Comparison of ENCODE assay signal across 8 cellular contexts in the genomic region with DNA sequence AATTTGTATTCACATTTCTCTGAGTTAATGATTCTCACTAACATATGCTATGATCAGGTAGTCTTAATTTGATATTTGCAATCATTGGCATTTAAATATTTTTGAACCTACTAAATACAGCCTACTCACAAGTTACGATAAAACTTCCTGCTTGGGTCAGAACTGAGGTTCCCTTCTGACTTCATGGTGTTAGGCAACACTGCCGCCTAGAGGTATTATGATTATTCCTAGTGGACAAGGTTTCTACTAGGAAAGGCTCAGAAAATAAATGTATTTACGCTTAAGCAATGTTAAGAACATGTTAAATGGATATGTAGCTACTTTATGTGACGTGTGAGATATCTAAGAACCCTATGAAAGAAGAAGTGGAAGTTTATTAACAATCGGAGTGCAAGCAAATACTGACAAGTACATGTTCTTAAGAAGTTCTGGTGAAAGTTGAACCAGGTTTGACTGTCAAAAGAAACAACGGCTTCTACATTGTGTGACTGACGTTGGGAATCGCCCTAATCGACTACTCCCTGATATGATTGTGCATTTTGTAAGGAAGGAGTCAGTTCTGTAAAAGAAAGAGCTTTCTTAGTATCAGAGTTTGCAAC.
A peak's percentile ranks its signal among the peaks of the same experiment; 100 is the strongest.
DNase-seq lines count a peak whose midpoint lies in the region; ATAC-seq, FAIRE-seq and TF ChIP-seq lines count a peak whose summit lies in the region.

No MANE protein-coding gene starts in this region.

- CTCF ChIA-PET in activated B cell treated with CpG ODN at 0.5 μM for 24 hours (lab: Charles Lee), result interaction anchor here (0.7 to 1.0 kb wide), 2 partner anchors 13 to 156 kb away, joined by 3 read pairs; no protein-coding TSS in a partner anchor

- no peaks in the 10 kb centered on the region for H3K36me3 Mint-ChIP-seq in activated B cell treated with CpG ODN at 0.5 μM for 24 hours (ENCODE audit: low read depth)

- no peak overlapping the region for H3K27ac Mint-ChIP-seq in activated B cell treated with CpG ODN at 0.5 μM for 24 hours

- intact Hi-C loops in activated B cell treated with CpG ODN at 0.5 μM for 24 hours (cut with micrococcal nuclease) (no loop called here), kidney (cut with DNase I) (no loop called here), thyroid gland (cut with DNase I) (no loop called here)

- WGBS in thyroid gland, 2 donors, result 36 to 37% methylated on average over 9 of the region's 9 CpGs

- H3K9ac ChIP-seq in kidney (ENCODE audit: low read length in 2 of 2), result no peak overlapping the region

- H3K27me3 ChIP-seq in thyroid gland, result no peaks in the 10 kb centered on the region

- in situ Hi-C loops in Caki2 (cut with HindIII; ENCODE audit: low pct_unique_long_range_greater_than_20kb, low sequenced_read_pairs), result no loop called here

- H3K4me3 Mint-ChIP-seq in activated B cell treated with CpG ODN at 0.5 μM for 24 hours, result no peak overlapping the region

- no peaks in the 10 kb centered on the region for H3K27me3 Mint-ChIP-seq in activated B cell treated with CpG ODN at 0.5 μM for 24 hours

- DNase-seq in Caki2 (ENCODE audit: low read depth) (peak; percentile 16), H4 (ENCODE audit: low spot score) (peak; percentile 41), NCI-H2081 treated with DMSO at 0.1 percent for 48 hours (lab: John Stamatoyannopoulos, UW) (peak; percentile 54), activated B cell treated with CpG ODN at 0.5 μM for 24 hours (no peak), kidney (no peak), thyroid gland (peak in 1 of 2 donors; percentile 3), AG08395 (ENCODE audit: low spot score) (no peak)

- no peaks in the 10 kb centered on the region for H3K4me1 ChIP-seq in kidney (ENCODE audit: control insufficient read depth in 1 of 2, insufficient read depth in 1 of 2, low read depth in 1 of 2, low read length in 2 of 2)
- H3K4me1 ChIP-seq in thyroid gland, result no peaks in the 10 kb centered on the region

- no peak for TF ChIP-seq CTCF in activated B cell treated with CpG ODN at 0.5 μM for 24 hours (IDR thresholded peaks at IDR 0.05)
- TF ChIP-seq CTCF in kidney (IDR thresholded peaks at IDR 0.05; ENCODE audit: borderline replicate concordance, extremely low read depth, insufficient read depth), result peak; percentile 43
- TF ChIP-seq CTCF in thyroid gland (IDR thresholded peaks at IDR 0.05), result peak in 5 of 6 experiments; percentile 8 to 86 (median 60)

- no peak for TF ChIP-seq POLR2A in thyroid gland (IDR thresholded peaks at IDR 0.05)

- POLR2A ChIA-PET in activated B cell treated with CpG ODN at 0.5 μM for 24 hours (lab: Charles Lee), result no interaction called here

- H3K9me3 Mint-ChIP-seq in activated B cell treated with CpG ODN at 0.5 μM for 24 hours, result no peaks in the 10 kb centered on the region

- FAIRE-seq in kidney (lab: Jason Lieb, UNC), result peak; percentile 30

- H3K36me3 ChIP-seq in kidney (ENCODE audit: control insufficient read depth in 1 of 2, insufficient read depth in 2 of 2, low read length in 2 of 2) (no peaks in the 10 kb centered on the region), thyroid gland (no peaks in the 10 kb centered on the region)

- H3K27ac ChIP-seq in kidney (ENCODE audit: low read depth in 2 of 2, low read length in 2 of 2) (no peak overlapping the region), thyroid gland (no peak overlapping the region)

- no peak overlapping the region for H3K4me3 ChIP-seq in kidney (ENCODE audit: low read length in 2 of 2)
- no peak overlapping the region for H3K4me3 ChIP-seq in thyroid gland (replicated peaks in 1 of 3)

- H3K9me3 ChIP-seq in kidney (ENCODE audit: control insufficient read depth in 1 of 2, low read length in 2 of 2), result no peaks in the 10 kb centered on the region
- H3K9me3 ChIP-seq in thyroid gland, result no peaks in the 10 kb centered on the region

- no peaks in the 10 kb centered on the region for H3K4me1 Mint-ChIP-seq in activated B cell treated with CpG ODN at 0.5 μM for 24 hours

- ATAC-seq in activated B cell treated with CpG ODN at 0.5 μM for 24 hours (ENCODE audit: low read depth) (peak; percentile 25), HG03108 (IDR thresholded peaks at IDR 0.05; ENCODE audit: unreplicated experiment) (no peak)

Comparison
In these comparisons a context has a peak if more than half of its experiments do, and no peak if none do; other contexts are left out.
1. DNase-seq: peak in Caki2 (single experiment), H4 (single experiment) and NCI-H2081 treated with DMSO at 0.1 percent for 48 hours (single experiment); none in activated B cell treated with CpG ODN at 0.5 μM for 24 hours (single experiment), kidney (single experiment) and AG08395 (single experiment).